In the genomic region with DNA sequence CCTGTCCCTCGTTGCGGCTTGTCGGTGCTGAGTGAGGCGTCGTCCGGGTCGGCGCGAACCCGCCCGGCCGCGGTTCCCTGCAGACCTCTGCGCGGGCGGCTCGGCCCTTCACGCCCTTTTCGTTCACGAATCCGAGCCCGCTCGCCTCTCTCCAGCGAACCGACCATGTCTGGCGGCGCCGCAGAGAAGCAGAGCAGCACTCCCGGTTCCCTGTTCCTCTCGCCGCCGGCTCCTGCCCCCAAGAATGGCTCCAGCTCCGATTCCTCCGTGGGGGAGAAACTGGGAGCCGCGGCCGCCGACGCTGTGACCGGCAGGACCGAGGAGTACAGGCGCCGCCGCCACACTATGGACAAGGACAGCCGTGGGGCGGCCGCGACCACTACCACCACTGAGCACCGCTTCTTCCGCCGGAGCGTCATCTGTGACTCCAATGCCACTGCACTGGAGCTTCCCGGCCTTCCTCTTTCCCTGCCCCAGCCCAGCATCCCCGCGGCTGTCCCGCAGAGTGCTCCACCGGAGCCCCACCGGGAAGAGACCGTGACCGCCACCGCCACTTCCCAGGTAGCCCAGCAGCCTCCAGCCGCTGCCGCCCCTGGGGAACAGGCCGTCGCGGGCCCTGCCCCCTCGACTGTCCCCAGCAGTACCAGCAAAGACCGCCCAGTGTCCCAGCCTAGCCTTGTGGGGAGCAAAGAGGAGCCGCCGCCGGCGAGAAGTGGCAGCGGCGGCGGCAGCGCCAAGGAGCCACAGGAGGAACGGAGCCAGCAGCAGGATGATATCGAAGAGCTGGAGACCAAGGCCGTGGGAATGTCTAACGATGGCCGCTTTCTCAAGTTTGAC, we compare ENCODE assay signal across 8 cellular contexts. TPM values are rescaled to one million over a fixed set of nuclear protein-coding genes. Genes with fewer than 3 reads are reported as not detected.
A peak's percentile ranks its signal among the peaks of the same experiment; 100 is the strongest.
DNase-seq lines count a peak whose midpoint lies in the region; ATAC-seq and TF ChIP-seq lines count a peak whose summit lies in the region.

No MANE protein-coding gene starts in this region.

- no peaks in the 10 kb centered on the region for H3K9me3 Mint-ChIP-seq in activated naive CD4-positive, alpha-beta T cell treated with anti-CD3 and anti-CD28 coated beads for 36 hours

- peak overlapping the region; percentile 50 for H2BK12ac ChIP-seq in trophoblast cell (ENCODE audit: low read length)

- H3K27ac ChIP-seq in OCI-LY7 (ENCODE audit: low read depth, low read length, poor library complexity, severe bottlenecking) (peak overlapping the region; percentile 75), trophoblast cell (ENCODE audit: low read depth, low read length) (no peak overlapping the region)

- no TSS peak for BruUV-seq in OCI-LY7 (replicated peaks; lab: Mats Ljungman, UMichigan)

- POLR2A ChIA-PET in HEK293T (lab: Yijun Ruan, JAX): interaction anchor here (0.9 to 4.4 kb wide), 9 partner anchors 14 to 182 kb away, joined by 3 to 17 read pairs (median 4); no protein-coding TSS in a partner anchor
- POLR2A ChIA-PET in OCI-LY7 (lab: Charles Lee): interaction anchor here (1.0 kb wide), 1 partner anchor 24 kb away, joined by 5 read pairs; no protein-coding TSS in a partner anchor

- H3K14ac ChIP-seq in trophoblast cell (ENCODE audit: low read length): peak overlapping the region; percentile 92

- peak overlapping the region; percentile 94 for H3K27ac Mint-ChIP-seq in activated naive CD4-positive, alpha-beta T cell treated with anti-CD3 and anti-CD28 coated beads for 36 hours

- peaks cover 30% of the 10 kb centered on the region for H4K20me1 ChIP-seq in OCI-LY7 (ENCODE audit: insufficient read depth, low read length)

- TF ChIP-seq CTCF in OCI-LY7 (conservative IDR thresholded peaks at IDR 0.05; ENCODE audit: low read length): no peak; the same call in 1 of the 2 replicates

- H3K27me3 Mint-ChIP-seq in activated naive CD4-positive, alpha-beta T cell treated with anti-CD3 and anti-CD28 coated beads for 36 hours (ENCODE audit: low read depth): no peaks in the 10 kb centered on the region

- no peak overlapping the region for H3K23ac ChIP-seq in trophoblast cell (ENCODE audit: low read length)

- H3K4ac ChIP-seq in trophoblast cell (ENCODE audit: low read depth, low read length): peak overlapping the region; percentile 96

- H2AK5ac ChIP-seq in trophoblast cell (ENCODE audit: low read length): peak overlapping the region; percentile 98

- no peaks in the 10 kb centered on the region for H3K27me3 ChIP-seq in trophoblast cell (ENCODE audit: insufficient read depth, low read length)

- H3K79me1 ChIP-seq in trophoblast cell (ENCODE audit: low read length): peaks cover 20% of the 10 kb centered on the region

- peak overlapping the region; percentile 47 for H4K12ac ChIP-seq in trophoblast cell (ENCODE audit: low read depth, low read length)

- intact Hi-C loops in OCI-LY7 (cut with micrococcal nuclease; ENCODE audit: unreplicated experiment) (loop anchor here (2.0 to 10.0 kb wide), 3 partner anchors 61 to 841 kb away; a partner anchor contains a TSS), cardiac septum (cut with DNase I) (loop anchor here (2.0 to 10.0 kb wide), 4 partner anchors 59 to 841 kb away; a partner anchor contains a TSS)
- intact Hi-C loops in activated naive CD4-positive, alpha-beta T cell treated with anti-CD3 and anti-CD28 coated beads for 36 hours (cut with micrococcal nuclease): loop anchor here (2.0 to 10.0 kb wide), 5 partner anchors 19 to 839 kb away; a partner anchor contains a TSS

- peak overlapping the region; percentile 87 for H4K8ac ChIP-seq in trophoblast cell (ENCODE audit: low read depth, low read length)

- H2BK5ac ChIP-seq in trophoblast cell (ENCODE audit: low read depth, low read length, poor library complexity): peak overlapping the region; percentile 70

- H3K36me3 ChIP-seq in OCI-LY7 (ENCODE audit: insufficient read depth, low read length): peaks cover 36% of the 10 kb centered on the region
- H3K36me3 ChIP-seq in trophoblast cell (ENCODE audit: control insufficient read depth in 1 of 2, insufficient read depth in 2 of 2, low read length in 2 of 2): no peaks in the 10 kb centered on the region

- H2AFZ ChIP-seq in OCI-LY7 (ENCODE audit: low read length) (no peak overlapping the region), trophoblast cell (ENCODE audit: insufficient read depth, low read length, poor library complexity) (peak overlapping the region; percentile 79)

- no peaks in the 10 kb centered on the region for H3K9me2 ChIP-seq in OCI-LY7 (ENCODE audit: insufficient read depth, low read length)

- DNase-seq in EL (peak; percentile 43), HEK293T (ENCODE audit: extremely low spot score) (peak; percentile 24), OCI-LY7 (ENCODE audit: low spot score) (peak; percentile 57), cardiac septum (ENCODE audit: low spot score) (peak; percentile 81), trophoblast cell (peak in 1 of 2 donors; percentile 39), middle frontal gyrus (ENCODE audit: extremely low spot score, low spot score) (no peak)
- DNase-seq in activated naive CD4-positive, alpha-beta T cell treated with anti-CD3 and anti-CD28 coated beads for 36 hours: peak; percentile 62

- no peaks in the 10 kb centered on the region for H3K9me3 ChIP-seq in OCI-LY7 (ENCODE audit: low read length)
- peaks cover 2% of the 10 kb centered on the region for H3K9me3 ChIP-seq in trophoblast cell (ENCODE audit: insufficient read depth, low read depth, low read length)

- peak overlapping the region; percentile 92 for H3K9ac ChIP-seq in trophoblast cell (ENCODE audit: low read length)

- H3K4me1 ChIP-seq in OCI-LY7 (ENCODE audit: insufficient read depth, low read length, poor library complexity, severe bottlenecking) (peaks cover 42% of the 10 kb centered on the region), trophoblast cell (ENCODE audit: control insufficient read depth in 1 of 2, insufficient read depth in 2 of 2, low read length in 2 of 2) (peaks cover 2 to 7% of the 10 kb centered on the region in 2 experiments)

- peaks cover 39% of the 10 kb centered on the region for H3K4me1 Mint-ChIP-seq in activated naive CD4-positive, alpha-beta T cell treated with anti-CD3 and anti-CD28 coated beads for 36 hours (ENCODE audit: low read depth)

- H3K36me3 Mint-ChIP-seq in activated naive CD4-positive, alpha-beta T cell treated with anti-CD3 and anti-CD28 coated beads for 36 hours (ENCODE audit: low read depth): peaks cover 27% of the 10 kb centered on the region

- H4K91ac ChIP-seq in trophoblast cell (ENCODE audit: low read depth, low read length): peak overlapping the region; percentile 85

- H3K4me3 ChIP-seq in OCI-LY7 (ENCODE audit: low read depth, low read length, poor library complexity, severe bottlenecking) (peak overlapping the region; percentile 87), trophoblast cell (ENCODE audit: low read depth, low read length) (peak overlapping the region; percentile 99)

- H3K4me3 Mint-ChIP-seq in activated naive CD4-positive, alpha-beta T cell treated with anti-CD3 and anti-CD28 coated beads for 36 hours: no peak overlapping the region

- WGBS in trophoblast cell (ENCODE audit: extremely low coverage, insufficient coverage, insufficient read length): no CpG with 5 or more reads among the region's 81 CpGs

- ATAC-seq in GM18519 (IDR thresholded peaks at IDR 0.05; ENCODE audit: low FRiP score, unreplicated experiment): no peak

- peak overlapping the region; percentile 92 for H2BK120ac ChIP-seq in trophoblast cell (ENCODE audit: insufficient read depth, low read length, poor library complexity)

- H3K79me2 ChIP-seq in OCI-LY7 (ENCODE audit: insufficient read depth, low read depth, low read length) (peaks cover 58% of the 10 kb centered on the region), trophoblast cell (ENCODE audit: control insufficient read depth, insufficient read depth, low read length, poor library complexity) (peaks cover 24% of the 10 kb centered on the region)

- CTCF ChIA-PET in HEK293T (lab: Yijun Ruan, JAX): interaction anchor here (0.6 to 2.4 kb wide), 6 partner anchors 20 to 957 kb away, joined by 3 to 8 read pairs (median 5); no protein-coding TSS in a partner anchor
- CTCF ChIA-PET in OCI-LY7 (lab: Charles Lee; ENCODE audit: unreplicated experiment): interaction anchor here (0.6 kb wide), 1 partner anchor 23 kb away, joined by 4 read pairs; no protein-coding TSS in a partner anchor
- CTCF ChIA-PET in activated naive CD4-positive, alpha-beta T cell treated with anti-CD3 and anti-CD28 coated beads for 36 hours (lab: Charles Lee): interaction anchor here (1.0 to 6.9 kb wide), 12 partner anchors 10 to 178 kb away, joined by 3 to 69 read pairs (median 6); no protein-coding TSS in a partner anchor

- H3K4me2 ChIP-seq in OCI-LY7 (ENCODE audit: low read length) (peak overlapping the region; percentile 96), trophoblast cell (ENCODE audit: low read length) (peak overlapping the region; percentile 95)

- H3K18ac ChIP-seq in trophoblast cell (ENCODE audit: low read length): peak overlapping the region; percentile 100

TF ChIP-seq in HEK293T, 16 proteins besides CTCF, POLR2A, EP300 and RAD21:
- TF ChIP-seq FOXM1 (IDR thresholded peaks at IDR 0.05; ENCODE audit: borderline replicate concordance) (no peak), ARNT (IDR thresholded peaks at IDR 0.05) (no peak), HDGF (IDR thresholded peaks at IDR 0.05; ENCODE audit: borderline replicate concordance) (no peak), FOXK2 (IDR thresholded peaks at IDR 0.05) (no peak), SP1 (IDR thresholded peaks at IDR 0.05) (no peak), FOXA1 (IDR thresholded peaks at IDR 0.05) (no peak), L3MBTL2 (conservative IDR thresholded peaks at IDR 0.05) (no peak)
- TF ChIP-seq, protein P1, sequence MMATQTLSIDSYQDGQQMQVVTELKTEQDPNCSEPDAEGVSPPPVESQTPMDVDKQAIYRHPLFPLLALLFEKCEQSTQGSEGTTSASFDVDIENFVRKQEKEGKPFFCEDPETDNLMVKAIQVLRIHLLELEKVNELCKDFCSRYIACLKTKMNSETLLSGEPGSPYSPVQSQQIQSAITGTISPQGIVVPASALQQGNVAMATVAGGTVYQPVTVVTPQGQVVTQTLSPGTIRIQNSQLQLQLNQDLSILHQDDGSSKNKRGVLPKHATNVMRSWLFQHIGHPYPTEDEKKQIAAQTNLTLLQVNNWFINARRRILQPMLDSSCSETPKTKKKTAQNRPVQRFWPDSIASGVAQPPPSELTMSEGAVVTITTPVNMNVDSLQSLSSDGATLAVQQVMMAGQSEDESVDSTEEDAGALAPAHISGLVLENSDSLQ (IDR thresholded peaks at IDR 0.05): no peak

RNA-seq across cellular contexts. Expression of a gene that starts 1.2 kb away (rescaled TPM):
- total RNA-seq in OCI-LY7 (2014; rRNA removed; shearing (Covaris generic)): 66.4 and 84.1 TPM in 2 replicates
- total RNA-seq in OCI-LY7 (2022) (131 and 135 TPM in 2 replicates), cardiac septum (227 TPM)
- total RNA-seq in activated naive CD4-positive, alpha-beta T cell treated with anti-CD3 and anti-CD28 coated beads for 36 hours: 100 to 1,000 TPM; 112 to 134 TPM
- 67.0 and 67.8 TPM in 2 replicates for polyA plus RNA-seq in trophoblast cell (2013)
